9 cellular contexts compared by ENCODE assay signal in the genomic region with DNA sequence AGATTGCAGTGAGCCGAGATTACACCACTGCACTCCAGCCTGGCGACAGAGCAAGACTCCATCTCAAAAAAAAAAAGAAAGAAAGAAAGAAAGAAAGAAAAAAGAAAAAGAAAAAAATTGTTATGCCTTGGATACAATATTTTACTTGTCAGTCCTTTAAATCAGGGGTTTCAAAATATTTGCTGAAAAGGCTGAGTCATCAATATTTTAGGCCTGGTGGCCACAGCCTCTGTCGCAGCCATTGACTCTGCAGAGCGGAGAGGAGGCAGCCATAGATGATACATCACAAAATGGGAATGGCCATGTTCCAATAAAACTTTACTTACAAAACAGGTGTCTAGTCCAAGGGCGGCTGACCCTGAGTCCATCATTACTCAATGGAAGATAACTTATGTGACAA.
"Had no signal": no experiment of that assay in that cellular context is flagged by ENCODE, and none has a peak within 500 bp of the region (broad histone marks: within the 10 kb centered on the region; RNA-seq: fewer than 3 reads in every experiment).

No MANE protein-coding gene starts in this region.

- H3K9me3 ChIP-seq: HAP-1 had no signal

- H3K9ac ChIP-seq: KMS-11 had no signal

- H2AFZ ChIP-seq: GM23338 had no signal

- H3K27ac ChIP-seq: KMS-11 had no signal

- FAIRE-seq: HTR-8/SVneo had no signal

- H3K4me1 Mint-ChIP-seq: GM23338 had no signal

- H3K4me2 ChIP-seq: GM23338, KMS-11 had no signal

- H3K4me3 ChIP-seq: GM23338, HAP-1 had no signal

- ATAC-seq: GM23338, HCT116 had no signal

- H3K4me3 Mint-ChIP-seq: GM23338, HFFc6 had no signal

- H3K36me3 ChIP-seq: HAP-1 had no signal

- DNase-seq: H7, HFFc6, Karpas-422, KBM-7 had no signal

- H3K27ac Mint-ChIP-seq: GM23338, HFFc6 had no signal
